Comparison of ENCODE assay signal across 8 cellular contexts in genomic region chr1:165403835-165404482, GRCh38. TPM values are rescaled to one million over a fixed set of nuclear protein-coding genes. Genes with fewer than 3 reads are reported as not detected.
DNase-seq lines count a peak whose midpoint lies in the region; ATAC-seq, FAIRE-seq and TF ChIP-seq lines count a peak whose summit lies in the region.

No MANE protein-coding gene starts in this region.

- H3K36me3 Mint-ChIP-seq in activated CD4-positive, alpha-beta memory T cell treated with anti-CD3 and anti-CD28 coated beads for 36 hours, result no peaks in the 10 kb centered on the region

- WGBS in heart right ventricle, 2 donors, result 40 to 46% methylated on average over 3 of the region's 3 CpGs
- 33 to 40% (median 34%) methylated on average over 3 of the region's 3 CpGs for whole genome bisulfite sequencing in small intestine, 3 donors

- intact Hi-C loops in activated CD4-positive, alpha-beta memory T cell treated with anti-CD3 and anti-CD28 coated beads for 36 hours (cut with micrococcal nuclease), result loop anchor here (1.0 to 5.0 kb wide), 2 partner anchors 147 to 189 kb away; no protein-coding TSS in a partner anchor
- intact Hi-C loops in heart right ventricle (cut with DNase I), result loop anchor here in 6 of 10 donors (1.0 to 10.0 kb wide), 5 partner anchors 188 to 511 kb away; no protein-coding TSS in a partner anchor

- peaks cover 0 to 52% (median 0%) of the 10 kb centered on the region in 7 donors for H3K27me3 ChIP-seq in heart right ventricle
- H3K27me3 ChIP-seq in small intestine (ENCODE audit: control insufficient read depth in 2 of 2, insufficient read depth in 2 of 2, low read length in 2 of 2), result peaks cover 0 to 4% of the 10 kb centered on the region in 2 donors

- no peak overlapping the region for H3K4me3 ChIP-seq in heart right ventricle
- no peak overlapping the region for H3K4me3 ChIP-seq in small intestine (ENCODE audit: low read depth in 1 of 2, low read length in 2 of 2)

- ATAC-seq in heart right ventricle, result peak; percentile 25 to 68 (median 57)
- no peak for ATAC-seq in HG03045 (IDR thresholded peaks at IDR 0.05; ENCODE audit: unreplicated experiment)

- POLR2A ChIA-PET in activated CD4-positive, alpha-beta memory T cell treated with anti-CD3 and anti-CD28 coated beads for 36 hours (lab: Charles Lee), result interaction anchor here (1.1 kb wide), 1 partner anchor 193 kb away, joined by 3 read pairs; no protein-coding TSS in a partner anchor

- DNase-seq in NOMO-1 (lab: John Stamatoyannopoulos, UW; ENCODE audit: unreplicated experiment in 2 of 2) (peak; percentile 7 to 38), NOMO-1 treated with dmso at 0.1 percent for 144 hours (lab: John Stamatoyannopoulos, UW; ENCODE audit: unreplicated experiment) (no peak), H4 (ENCODE audit: low spot score) (peak; percentile 17), NCI-H2029 treated with DMSO at 0.1 percent for 48 hours (lab: John Stamatoyannopoulos, UW) (peak; percentile 6), heart right ventricle (peak in 1 of 2 donors; percentile 24), small intestine (peak; percentile 59)
- DNase-seq in activated CD4-positive, alpha-beta memory T cell treated with anti-CD3 and anti-CD28 coated beads for 36 hours, result peak; percentile 49

- peak; percentile 44 to 75 (median 71) for TF ChIP-seq CTCF in heart right ventricle (IDR thresholded peaks at IDR 0.05)

- no peak for FAIRE-seq in small intestine (lab: Jason Lieb, UNC)

- no peak overlapping the region for H3K4me3 Mint-ChIP-seq in activated CD4-positive, alpha-beta memory T cell treated with anti-CD3 and anti-CD28 coated beads for 36 hours

- H3K27ac ChIP-seq in heart right ventricle, result no peak overlapping the region
- H3K27ac ChIP-seq in small intestine (ENCODE audit: low read depth in 1 of 2, low read length in 1 of 2), result no peak overlapping the region

- H3K27ac Mint-ChIP-seq in activated CD4-positive, alpha-beta memory T cell treated with anti-CD3 and anti-CD28 coated beads for 36 hours, result no peak overlapping the region

- H3K4me1 Mint-ChIP-seq in activated CD4-positive, alpha-beta memory T cell treated with anti-CD3 and anti-CD28 coated beads for 36 hours (ENCODE audit: low read depth), result no peaks in the 10 kb centered on the region

- CTCF ChIA-PET in activated CD4-positive, alpha-beta memory T cell treated with anti-CD3 and anti-CD28 coated beads for 36 hours (lab: Charles Lee), result interaction anchor here (0.9 to 6.6 kb wide), 6 partner anchors 11 to 194 kb away, joined by 3 to 77 read pairs (median 4); no protein-coding TSS in a partner anchor

- H3K36me3 ChIP-seq in heart right ventricle (peaks cover 0 to 6% (median 0%) of the 10 kb centered on the region in 9 donors), small intestine (ENCODE audit: control insufficient read depth in 2 of 2, insufficient read depth in 2 of 2, low read length in 2 of 2) (no peaks in the 10 kb centered on the region)

- H3K9me3 ChIP-seq in heart right ventricle, result no peaks in the 10 kb centered on the region
- H3K9me3 ChIP-seq in small intestine (ENCODE audit: control insufficient read depth, low read depth), result no peaks in the 10 kb centered on the region

- no peaks in the 10 kb centered on the region for H3K9me3 Mint-ChIP-seq in activated CD4-positive, alpha-beta memory T cell treated with anti-CD3 and anti-CD28 coated beads for 36 hours

- peaks cover 18% of the 10 kb centered on the region for H3K27me3 Mint-ChIP-seq in activated CD4-positive, alpha-beta memory T cell treated with anti-CD3 and anti-CD28 coated beads for 36 hours

- peaks cover 0 to 12% (median 0%) of the 10 kb centered on the region in 9 donors for H3K4me1 ChIP-seq in heart right ventricle
- no peaks in the 10 kb centered on the region for H3K4me1 ChIP-seq in small intestine (ENCODE audit: control insufficient read depth in 2 of 2, insufficient read depth in 1 of 2, low read depth in 1 of 2, low read length in 1 of 2)

RNA-seq across cellular contexts. Expression of gene RXRG, which starts 41.0 kb away (rescaled TPM):
- not detected in 2 replicates for total RNA-seq in H4 (2014; rRNA removed; shearing (Covaris generic))
- under 1 TPM in 1 of 2 experiments, not detected in 1; 0.19 TPM for total RNA-seq in activated CD4-positive, alpha-beta memory T cell treated with anti-CD3 and anti-CD28 coated beads for 36 hours
- 10 to 100 TPM in 3 of 10 donors, 1 to 10 TPM in 7; 1.8 to 16.3 (median 4.6) TPM for total RNA-seq in heart right ventricle
- 1 to 10 TPM; 1.2 to 2.3 TPM for polyA plus RNA-seq in heart right ventricle
- 1 to 10 TPM in 2 of 3 donors, not detected in 1; 1.1 TPM for polyA plus RNA-seq in small intestine

RNA-seq across cellular contexts. Expression of gene LMX1A, which starts 47.4 kb away (rescaled TPM):
- not detected in 2 replicates for total RNA-seq in H4 (2014; rRNA removed; shearing (Covaris generic))
- total RNA-seq in activated CD4-positive, alpha-beta memory T cell treated with anti-CD3 and anti-CD28 coated beads for 36 hours, result not detected
- under 1 TPM in 2 of 10 donors, not detected in 8; 0.14 to 0.19 TPM for total RNA-seq in heart right ventricle
- polyA plus RNA-seq in heart right ventricle (under 1 TPM in 1 of 2 donors, not detected in 1; 0.04 TPM), small intestine (under 1 TPM; 0.39 to 0.54 (median 0.45) TPM)
